ENCODE assay signal across 1 cellular context in genomic region chr5:128491291-128491690, GRCh38.
TF ChIP-seq lines count a peak whose summit lies in the region.

No MANE protein-coding gene starts in this region.

TF ChIP-seq in IMR-90, 13 proteins besides CTCF, POLR2A, EP300 and RAD21:
- TF ChIP-seq ELK1 (IDR thresholded peaks at IDR 0.05; ENCODE audit: borderline replicate concordance, low read depth, low read length) (no peak), CEBPB (IDR thresholded peaks at IDR 0.05; ENCODE audit: low read depth, low read length) (0 out of 2 replicates have a peak, but pooled peaks have one; percentile 5)
